In the genomic region with DNA sequence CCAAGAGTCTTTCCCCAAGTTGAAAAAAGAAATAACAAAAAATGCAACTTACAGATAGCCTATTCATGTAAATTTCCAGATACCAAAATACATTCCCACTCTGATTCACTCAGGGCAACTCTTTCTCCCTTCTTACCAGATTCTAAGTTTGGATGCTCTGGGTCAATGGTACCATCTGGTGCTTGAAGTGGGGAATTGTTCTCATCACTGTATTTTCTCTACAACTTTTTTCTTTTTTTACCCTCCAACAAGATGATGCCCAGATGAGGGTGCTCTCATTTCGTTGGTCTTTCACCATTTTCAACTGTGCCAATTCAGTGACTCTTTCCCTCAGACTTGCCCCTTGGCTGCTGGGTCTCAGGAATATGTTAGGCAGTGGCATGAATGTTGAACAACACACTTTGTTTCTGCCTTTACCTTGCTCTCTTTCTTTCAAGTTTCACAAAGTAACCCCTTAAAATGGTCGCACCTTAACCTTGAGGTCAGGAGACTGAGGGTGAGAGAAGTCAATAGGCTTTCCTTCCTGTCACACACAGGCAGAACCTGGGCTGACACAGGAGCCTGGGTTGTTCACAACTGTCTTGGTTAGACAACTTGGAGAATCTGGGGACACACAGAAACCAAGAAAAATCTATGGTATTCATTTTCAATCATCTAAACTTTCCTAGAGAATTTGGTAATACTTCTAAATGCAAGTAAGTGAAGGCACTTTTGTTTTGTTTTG, we compare ENCODE assay signal across 9 cellular contexts.
DNase-seq lines count a peak whose midpoint lies in the region; ATAC-seq and TF ChIP-seq lines count a peak whose summit lies in the region.
"Had no signal": no experiment of that assay in that cellular context is flagged by ENCODE, and none has a peak within 500 bp of the region (broad histone marks: within the 10 kb centered on the region; RNA-seq: fewer than 3 reads in every experiment).

No MANE protein-coding gene starts in this region.

- H3K4me1 ChIP-seq in Peyer's patch = no peaks in the 10 kb centered on the region

- no peak overlapping the region for H3K27ac ChIP-seq in Peyer's patch
- H3K27ac ChIP-seq: BLaER1 had no signal

- H3K4me3 ChIP-seq in Peyer's patch (no peak overlapping the region), fibroblast of mammary gland (ENCODE audit: control insufficient read depth, low read depth, low read length) (no peak overlapping the region), retinal pigment epithelial cell (ENCODE audit: low read length) (no peak overlapping the region)
- H3K4me3 ChIP-seq: BLaER1 had no signal

- TF ChIP-seq CTCF in Peyer's patch (IDR thresholded peaks at IDR 0.05) (peak in 4 of 6 experiments; percentile 15 to 48 (median 29)), fibroblast of mammary gland (conservative IDR thresholded peaks at IDR 0.05; ENCODE audit: control insufficient read depth, insufficient read depth, low read depth, low read length) (peak; percentile 63), retinal pigment epithelial cell (conservative IDR thresholded peaks at IDR 0.05; ENCODE audit: low read depth, low read length) (peak; percentile 30)

- no peaks in the 10 kb centered on the region for H3K9me3 ChIP-seq in Peyer's patch
- H3K9me3 ChIP-seq: BLaER1 had no signal

- H3K36me3 ChIP-seq in Peyer's patch = no peaks in the 10 kb centered on the region
- H3K36me3 ChIP-seq: BLaER1 had no signal

- TF ChIP-seq POLR2A in Peyer's patch (IDR thresholded peaks at IDR 0.05) = no peak

- no peak for ATAC-seq in HG02763 (IDR thresholded peaks at IDR 0.05; ENCODE audit: unreplicated experiment)

- H3K27me3 ChIP-seq in Peyer's patch = no peaks in the 10 kb centered on the region
- H3K27me3 ChIP-seq: BLaER1 had no signal

- DNase-seq in NCI-H82 (lab: John Stamatoyannopoulos, UW) (peak; percentile 13), NCI-H82 treated with DMSO at 0.1 percent for 48 hours (lab: John Stamatoyannopoulos, UW; ENCODE audit: unreplicated experiment) (no peak), Peyer's patch (no peak), fibroblast of mammary gland (ENCODE audit: low read depth) (peak; percentile 68), retinal pigment epithelial cell (ENCODE audit: low read depth) (no peak), NCI-H1930 (lab: John Stamatoyannopoulos, UW) (no peak)
- DNase-seq in activated CD4-positive, CD25-positive, alpha-beta regulatory T cell treated with anti-CD3 and anti-CD28 coated beads, Interleukin-2, amount 50 U/mL, for 72 hours = no peak

Comparison
In these comparisons a context has a peak if more than half of its experiments do, and no peak if none do; other contexts are left out.
1. DNase-seq: peak in NCI-H82 (single experiment) and fibroblast of mammary gland (single experiment); none in NCI-H82 treated with DMSO at 0.1 percent for 48 hours (single experiment), Peyer's patch (0 of 3), retinal pigment epithelial cell (single experiment), activated CD4-positive, CD25-positive, alpha-beta regulatory T cell treated with anti-CD3 and anti-CD28 coated beads, Interleukin-2, amount 50 U/mL, for 72 hours (single experiment) and NCI-H1930 (0 of 2).
2. Peak in every context shown above with its lines, with median percentiles within 50 percentile points of each other: CTCF ChIP-seq.